In the genomic region with DNA sequence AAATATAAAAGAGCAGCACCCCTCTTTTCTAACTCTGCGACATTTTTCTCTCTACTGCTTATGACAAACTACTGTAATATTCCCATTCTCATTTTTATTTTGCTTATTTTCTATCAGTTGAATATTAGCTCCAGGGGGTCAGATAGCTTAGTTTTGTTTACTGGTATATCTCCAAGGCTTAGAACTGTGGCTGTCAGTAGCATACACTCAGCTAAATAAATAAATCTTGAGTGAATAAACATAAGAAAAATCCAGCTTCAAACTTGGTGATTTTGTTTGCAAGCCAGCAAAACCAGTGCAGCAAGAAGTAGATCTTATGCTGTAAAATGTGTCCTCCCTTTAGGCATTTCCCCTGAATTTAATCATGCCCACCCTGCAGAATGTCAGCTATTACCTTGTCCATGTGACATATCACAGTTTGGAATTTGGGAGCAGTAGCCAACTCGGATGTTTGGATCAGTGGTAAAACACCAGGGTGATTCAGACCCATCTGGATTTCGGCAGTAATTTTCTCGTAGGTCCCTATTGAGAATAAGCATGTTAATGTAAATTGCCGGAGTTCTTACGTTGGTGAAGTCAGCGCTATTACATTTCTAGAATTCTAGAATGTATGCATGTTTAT, we compare ENCODE assay signal across 12 cellular contexts. TPM values are rescaled to one million over a fixed set of nuclear protein-coding genes. Genes with fewer than 3 reads are reported as not detected.
DNase-seq lines count a peak whose midpoint lies in the region; ATAC-seq, FAIRE-seq and TF ChIP-seq lines count a peak whose summit lies in the region.
"Had no signal": no experiment of that assay in that cellular context is flagged by ENCODE, and none has a peak within 500 bp of the region (broad histone marks: within the 10 kb centered on the region; RNA-seq: fewer than 3 reads in every experiment).

No MANE protein-coding gene starts in this region.

- no peaks in the 10 kb centered on the region for H4K20me1 ChIP-seq in endothelial cell of umbilical vein (replicated peaks; ENCODE audit: control insufficient read depth, extremely low read depth, insufficient read depth, low read length)

- H3K27me3 ChIP-seq in endothelial cell of umbilical vein (ENCODE audit: control insufficient read depth in 2 of 2, insufficient read depth in 2 of 2, low read length in 2 of 2) = no peaks in the 10 kb centered on the region

- CTCF ChIA-PET in endothelial cell of umbilical vein (lab: Charles Lee) = interaction anchor here (1.8 kb wide), 1 partner anchor 41 kb away, joined by 4 read pairs; no protein-coding TSS in a partner anchor
- CTCF ChIA-PET in activated naive CD4-positive, alpha-beta T cell treated with anti-CD3 and anti-CD28 coated beads for 36 hours (lab: Charles Lee) = no interaction called here

- H3K9me3 Mint-ChIP-seq in osteocyte (ENCODE audit: unreplicated experiment) = peaks cover 9% of the 10 kb centered on the region
- no peaks in the 10 kb centered on the region for H3K9me3 Mint-ChIP-seq in activated naive CD4-positive, alpha-beta T cell treated with anti-CD3 and anti-CD28 coated beads for 36 hours

- POLR2A ChIA-PET in endothelial cell of umbilical vein (lab: Charles Lee) = no interaction called here

- H3K9me1 ChIP-seq in endothelial cell of umbilical vein (replicated peaks; ENCODE audit: control insufficient read depth, extremely low read depth, insufficient read depth, low read length) = no peaks in the 10 kb centered on the region

- H3K9ac ChIP-seq in endothelial cell of umbilical vein (replicated peaks; ENCODE audit: extremely low read depth, insufficient read depth, low read length) = no peak overlapping the region

- H3K27ac Mint-ChIP-seq in osteocyte (ENCODE audit: unreplicated experiment) = peak overlapping the region; percentile 92
- no peak overlapping the region for H3K27ac Mint-ChIP-seq in activated naive CD4-positive, alpha-beta T cell treated with anti-CD3 and anti-CD28 coated beads for 36 hours
- H3K27ac Mint-ChIP-seq: activated CD4-positive, alpha-beta memory T cell treated with anti-CD3 and anti-CD28 coated beads, Interleukin-2, amount 10 ng/mL, durations not matched to agents 7 days and 5 days; effector memory CD8-positive, alpha-beta T cell; naive thymus-derived CD8-positive, alpha-beta T cell had no signal

- no peaks in the 10 kb centered on the region for H3K79me2 ChIP-seq in endothelial cell of umbilical vein (ENCODE audit: control insufficient read depth, insufficient read depth, low read length)

- FAIRE-seq in endothelial cell of umbilical vein (lab: Jason Lieb, UNC) = no peak

- TF ChIP-seq CTCF in endothelial cell of umbilical vein (IDR thresholded peaks at IDR 0.05; ENCODE audit: extremely low read depth in 1 of 2, insufficient read depth in 1 of 2, low read depth in 1 of 2, low read length in 2 of 2) (no peak), osteocyte (IDR thresholded peaks at IDR 0.05) (no peak)

- no TSS peak for BruUV-seq in endothelial cell of umbilical vein (replicated peaks; lab: Mats Ljungman, UMichigan)

- dilution Hi-C loops in endothelial cell of umbilical vein (cut with MboI; ENCODE audit: extremely low pct_ligation_motif_present, low sequenced_read_pairs) = no loop called here

- no peak overlapping the region for H3K4me2 ChIP-seq in endothelial cell of umbilical vein (ENCODE audit: insufficient read depth, low read length)

- peak overlapping the region; percentile 12 for H3K4me3 Mint-ChIP-seq in osteocyte (ENCODE audit: unreplicated experiment)
- H3K4me3 Mint-ChIP-seq in activated naive CD4-positive, alpha-beta T cell treated with anti-CD3 and anti-CD28 coated beads for 36 hours = no peak overlapping the region
- H3K4me3 Mint-ChIP-seq: activated CD4-positive, alpha-beta memory T cell treated with anti-CD3 and anti-CD28 coated beads, Interleukin-2, amount 10 ng/mL, durations not matched to agents 7 days and 5 days; effector memory CD8-positive, alpha-beta T cell; naive thymus-derived CD8-positive, alpha-beta T cell had no signal

- H3K4me3 ChIP-seq in endothelial cell of umbilical vein (replicated peaks in 1 of 3; ENCODE audit: insufficient read depth in 1 of 3, low read depth in 1 of 3, low read length in 3 of 3) = no peak overlapping the region

- ATAC-seq in GM18498 (IDR thresholded peaks at IDR 0.05; ENCODE audit: unreplicated experiment) = no peak
- ATAC-seq: effector memory CD8-positive, alpha-beta T cell; naive thymus-derived CD8-positive, alpha-beta T cell had no signal

- intact Hi-C loops in endothelial cell of umbilical vein (cut with micrococcal nuclease) = no loop called here
- intact Hi-C loops in activated naive CD4-positive, alpha-beta T cell treated with anti-CD3 and anti-CD28 coated beads for 36 hours (cut with micrococcal nuclease) = no loop called here

- H3K4me1 ChIP-seq in endothelial cell of umbilical vein (ENCODE audit: control insufficient read depth, extremely low read depth, insufficient read depth, low read length) = no peaks in the 10 kb centered on the region

- TF ChIP-seq POLR2A in endothelial cell of umbilical vein (IDR thresholded peaks at IDR 0.05; ENCODE audit: low read depth, low read length) = no peak

- no peaks in the 10 kb centered on the region for H3K9me3 ChIP-seq in endothelial cell of umbilical vein (replicated peaks; ENCODE audit: control insufficient read depth, insufficient read depth, low read length)

- H2AFZ ChIP-seq in endothelial cell of umbilical vein (ENCODE audit: low read depth, low read length) = peak overlapping the region; percentile 41

- H3K27me3 Mint-ChIP-seq in osteocyte (ENCODE audit: unreplicated experiment) = no peaks in the 10 kb centered on the region
- no peaks in the 10 kb centered on the region for H3K27me3 Mint-ChIP-seq in activated naive CD4-positive, alpha-beta T cell treated with anti-CD3 and anti-CD28 coated beads for 36 hours (ENCODE audit: low read depth)
- H3K27me3 Mint-ChIP-seq: activated CD4-positive, alpha-beta memory T cell treated with anti-CD3 and anti-CD28 coated beads, Interleukin-2, amount 10 ng/mL, durations not matched to agents 7 days and 5 days; effector memory CD8-positive, alpha-beta T cell; naive thymus-derived CD8-positive, alpha-beta T cell had no signal

- H3K27ac ChIP-seq in endothelial cell of umbilical vein (ENCODE audit: insufficient read depth, low read depth, low read length) = no peak overlapping the region

- DNase-seq in DMS114 treated with DMSO at 0.1 percent for 48 hours (lab: John Stamatoyannopoulos, UW; ENCODE audit: unreplicated experiment) (peak; percentile 55), OCI-M1 (lab: John Stamatoyannopoulos, UW) (peak; percentile 56), endothelial cell of umbilical vein (ENCODE audit: low read depth, low spot score) (no peak), osteocyte (ENCODE audit: extremely low spot score, unreplicated experiment) (no peak)
- DNase-seq in stimulated activated CD4-positive, alpha-beta T cell treated with anti-CD3 and anti-CD28 coated beads, Interleukin-15, amount 100 ng/mL, for 24 hours = no peak
- DNase-seq in activated CD8-positive, alpha-beta memory T cell treated with anti-CD3 and anti-CD28 coated beads, Interleukin-2, amount 50 U/mL, for 4 hours = no peak
- no peak for DNase-seq in activated naive CD4-positive, alpha-beta T cell treated with anti-CD3 and anti-CD28 coated beads for 36 hours
- DNase-seq: activated CD4-positive, alpha-beta memory T cell treated with anti-CD3 and anti-CD28 coated beads, Interleukin-2, amount 10 ng/mL, durations not matched to agents 7 days and 5 days; effector memory CD8-positive, alpha-beta T cell; naive thymus-derived CD8-positive, alpha-beta T cell had no signal

- H3K36me3 Mint-ChIP-seq in osteocyte (ENCODE audit: unreplicated experiment) = peaks cover 21% of the 10 kb centered on the region
- no peaks in the 10 kb centered on the region for H3K36me3 Mint-ChIP-seq in activated naive CD4-positive, alpha-beta T cell treated with anti-CD3 and anti-CD28 coated beads for 36 hours (ENCODE audit: low read depth)
- H3K36me3 Mint-ChIP-seq: naive thymus-derived CD8-positive, alpha-beta T cell had no signal

- H3K36me3 ChIP-seq in endothelial cell of umbilical vein (ENCODE audit: control insufficient read depth in 2 of 2, extremely low read depth in 1 of 2, insufficient read depth in 2 of 2, low read length in 2 of 2) = no peaks in the 10 kb centered on the region

- peaks cover 32% of the 10 kb centered on the region for H3K4me1 Mint-ChIP-seq in osteocyte (ENCODE audit: unreplicated experiment)
- H3K4me1 Mint-ChIP-seq in activated naive CD4-positive, alpha-beta T cell treated with anti-CD3 and anti-CD28 coated beads for 36 hours (ENCODE audit: low read depth) = no peaks in the 10 kb centered on the region
- H3K4me1 Mint-ChIP-seq: activated CD4-positive, alpha-beta memory T cell treated with anti-CD3 and anti-CD28 coated beads, Interleukin-2, amount 10 ng/mL, durations not matched to agents 7 days and 5 days; naive thymus-derived CD8-positive, alpha-beta T cell had no signal

TF ChIP-seq in endothelial cell of umbilical vein, 7 proteins besides CTCF, POLR2A, EP300 and RAD21:
- TF ChIP-seq POLR2AphosphoS5 (IDR thresholded peaks at IDR 0.05; ENCODE audit: insufficient read depth, low read depth, low read length) (no peak), MYC (IDR thresholded peaks at IDR 0.05; ENCODE audit: low read depth, low read length) (no peak), JUN (IDR thresholded peaks at IDR 0.05; ENCODE audit: borderline replicate concordance, insufficient read depth, insufficient read length, low read depth) (no peak), GATA2 (IDR thresholded peaks at IDR 0.05; ENCODE audit: insufficient read depth, insufficient read length, low read depth, low read length) (no peak), EZH2 (IDR thresholded peaks at IDR 0.05; ENCODE audit: borderline replicate concordance, low read depth, low read length, severe bottlenecking) (no peak), FOS (IDR thresholded peaks at IDR 0.05; ENCODE audit: borderline replicate concordance, insufficient read depth, low read length) (no peak)
- TF ChIP-seq, protein P1, sequence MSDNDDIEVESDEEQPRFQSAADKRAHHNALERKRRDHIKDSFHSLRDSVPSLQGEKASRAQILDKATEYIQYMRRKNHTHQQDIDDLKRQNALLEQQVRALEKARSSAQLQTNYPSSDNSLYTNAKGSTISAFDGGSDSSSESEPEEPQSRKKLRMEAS (IDR thresholded peaks at IDR 0.05; ENCODE audit: insufficient read depth, insufficient read length) = no peak

RNA-seq across cellular contexts. Expression of a gene that starts 44.2 kb away (rescaled TPM):
- 0.15 and 0.35 TPM in 2 replicates for total RNA-seq in endothelial cell of umbilical vein
- 0.08 and 0.18 TPM in 2 replicates for polyA plus RNA-seq in endothelial cell of umbilical vein
- polyA plus RNA-seq in endothelial cell of umbilical vein (2011; cell fraction: cytosol; rRNA removed) = 0.01 and 0.04 TPM in 2 replicates
- 0.09 and 0.21 TPM in 2 replicates for polyA plus RNA-seq in endothelial cell of umbilical vein (2011; cell fraction: nucleus; rRNA removed)
- polyA plus RNA-seq in endothelial cell of umbilical vein (2012) = 0.11 TPM in 1 of 2 replicates, not detected in the other
- 0.32 TPM in 1 of 2 replicates, not detected in the other for polyA minus RNA-seq in endothelial cell of umbilical vein
- not detected for polyA minus RNA-seq in endothelial cell of umbilical vein (2011; cell fraction: cytosol; rRNA and poly(A)+ RNA removed)
- polyA minus RNA-seq in endothelial cell of umbilical vein (2011; cell fraction: nucleus; rRNA and poly(A)+ RNA removed) = 0.24 TPM in 2 replicates
- 13.9 and 16.0 TPM in 2 replicates for total RNA-seq in osteocyte
- total RNA-seq in activated naive CD4-positive, alpha-beta T cell treated with anti-CD3 and anti-CD28 coated beads for 36 hours = not detected
- total RNA-seq: activated CD4-positive, alpha-beta memory T cell treated with anti-CD3 and anti-CD28 coated beads, Interleukin-2, amount 10 ng/mL, durations not matched to agents 7 days and 5 days; NCI-H460 had no signal
- polyA plus RNA-seq: naive thymus-derived CD8-positive, alpha-beta T cell had no signal

Comparison
In these comparisons a context has a peak if more than half of its experiments do, and no peak if none do; other contexts are left out.
1. DNase-seq: peak in DMS114 treated with DMSO at 0.1 percent for 48 hours (single experiment) and OCI-M1 (single experiment); none in endothelial cell of umbilical vein (single experiment), osteocyte (single experiment), stimulated activated CD4-positive, alpha-beta T cell treated with anti-CD3 and anti-CD28 coated beads, Interleukin-15, amount 100 ng/mL, for 24 hours (single experiment), activated CD8-positive, alpha-beta memory T cell treated with anti-CD3 and anti-CD28 coated beads, Interleukin-2, amount 50 U/mL, for 4 hours (single experiment) and activated naive CD4-positive, alpha-beta T cell treated with anti-CD3 and anti-CD28 coated beads for 36 hours (single experiment).
2. RNA of a gene that starts 44.2 kb away (total RNA-seq): 13.9 to 16.0 TPM in osteocyte; 0.15 to 0.35 TPM in endothelial cell of umbilical vein and not detected in activated naive CD4-positive, alpha-beta T cell treated with anti-CD3 and anti-CD28 coated beads for 36 hours; every median in the first group is over 10 times any median in the second.